In the genomic region with DNA sequence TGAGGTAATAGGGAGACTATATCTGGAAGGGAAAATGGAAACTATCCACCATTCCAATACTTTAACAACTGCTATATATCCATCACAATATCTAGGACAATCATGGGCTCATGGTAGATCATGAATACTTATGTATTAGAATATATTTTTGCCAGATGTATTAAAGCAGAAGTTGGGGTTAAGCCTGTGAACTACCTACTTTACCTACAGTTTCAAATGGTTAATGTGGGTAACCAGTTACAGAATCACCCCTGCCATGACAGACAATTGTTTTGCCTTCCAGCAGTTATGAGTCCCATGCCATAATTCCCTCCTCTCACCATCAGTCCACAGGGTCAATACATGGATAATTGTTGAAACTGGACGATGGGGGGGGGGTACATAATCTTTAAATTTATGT, we compare ENCODE assay signal across 16 cellular contexts. TPM values are rescaled to one million over a fixed set of nuclear protein-coding genes. Genes with fewer than 3 reads are reported as not detected.
A peak's percentile ranks its signal among the peaks of the same experiment; 100 is the strongest.
DNase-seq lines count a peak whose midpoint lies in the region; ATAC-seq and FAIRE-seq lines count a peak whose summit lies in the region.
"Had no signal": no experiment of that assay in that cellular context is flagged by ENCODE, and none has a peak within 500 bp of the region (broad histone marks: within the 10 kb centered on the region; RNA-seq: fewer than 3 reads in every experiment).

No MANE protein-coding gene starts in this region.

- no peak overlapping the region for H3K4me3 Mint-ChIP-seq in stimulated activated naive B cell treated with anti-CD40 and anti-IgM and Interleukin-4, amounts not matched to agents 10 μg/mL and 1 μg/mL and 100 μg/mL, for 72 hours
- H3K4me3 Mint-ChIP-seq: stimulated activated naive CD8-positive, alpha-beta T cell treated with anti-CD3 and anti-CD28 coated beads, Interleukin-15, Interleukin-2, amounts not matched to agents 100 ng/mL and 50 ng/mL, for 24 hours had no signal

- H3K9me3 Mint-ChIP-seq in stimulated activated naive B cell treated with anti-CD40 and anti-IgM and Interleukin-4, amounts not matched to agents 10 μg/mL and 1 μg/mL and 100 μg/mL, for 72 hours = peaks cover 0 to 3% of the 10 kb centered on the region in 2 donors
- H3K9me3 Mint-ChIP-seq: activated T-helper 2 cell treated with anti-CD3 and anti-CD28 coated beads, Interferon-gamma antibody, Interleukin-2, Interleukin-4, amounts not matched to agents 10 μg/mL and 5 μg/mL and 100 μg/mL, durations not matched to agents 14 hours and 24 hours and 36 hours; stimulated activated naive CD8-positive, alpha-beta T cell treated with anti-CD3 and anti-CD28 coated beads, Interleukin-15, Interleukin-2, amounts not matched to agents 100 ng/mL and 50 ng/mL, for 24 hours had no signal

- H3K27ac ChIP-seq in small intestine (ENCODE audit: low read depth in 1 of 2, low read length in 1 of 2) = no peak overlapping the region
- H3K27ac ChIP-seq: brain microvascular endothelial cell, pancreas had no signal

- H3K4me1 Mint-ChIP-seq in stimulated activated naive B cell treated with anti-CD40 and anti-IgM and Interleukin-4, amounts not matched to agents 10 μg/mL and 1 μg/mL and 100 μg/mL, for 72 hours = peaks cover 5 to 6% of the 10 kb centered on the region in 2 donors

- ATAC-seq in GM19025 (IDR thresholded peaks at IDR 0.05; ENCODE audit: low read depth, unreplicated experiment) (peak; percentile 54), GM21786 (IDR thresholded peaks at IDR 0.05; ENCODE audit: unreplicated experiment) (peak; percentile 38), HG03139 (IDR thresholded peaks at IDR 0.05; ENCODE audit: unreplicated experiment) (peak; percentile 43)
- peak; percentile 75 to 77 for ATAC-seq in stimulated activated naive B cell treated with anti-CD40 and anti-IgM and Interleukin-4, amounts not matched to agents 10 μg/mL and 1 μg/mL and 100 μg/mL, for 72 hours (replicated peaks)
- ATAC-seq: pancreas had no signal

- H3K4me3 ChIP-seq in small intestine (ENCODE audit: low read depth in 1 of 2, low read length in 2 of 2) = no peak overlapping the region
- H3K4me3 ChIP-seq: pancreas had no signal

- H3K36me3 ChIP-seq in small intestine (ENCODE audit: control insufficient read depth in 2 of 2, insufficient read depth in 2 of 2, low read length in 2 of 2) = no peaks in the 10 kb centered on the region
- H3K36me3 ChIP-seq: brain microvascular endothelial cell, pancreas had no signal

- H3K9me3 ChIP-seq in small intestine (ENCODE audit: control insufficient read depth, low read depth) = no peaks in the 10 kb centered on the region
- H3K9me3 ChIP-seq: pancreas had no signal

- no peaks in the 10 kb centered on the region for H3K36me3 Mint-ChIP-seq in stimulated activated naive B cell treated with anti-CD40 and anti-IgM and Interleukin-4, amounts not matched to agents 10 μg/mL and 1 μg/mL and 100 μg/mL, for 72 hours

- H3K27me3 ChIP-seq in small intestine (ENCODE audit: control insufficient read depth in 2 of 2, insufficient read depth in 2 of 2, low read length in 2 of 2) = no peaks in the 10 kb centered on the region
- H3K27me3 ChIP-seq: brain microvascular endothelial cell, pancreas had no signal

- no peak for FAIRE-seq in small intestine (lab: Jason Lieb, UNC)
- FAIRE-seq: endothelial cell of umbilical vein had no signal

- no peak for DNase-seq in stimulated activated naive B cell treated with anti-CD40 and anti-IgM and Interleukin-4, amounts not matched to agents 10 μg/mL and 1 μg/mL and 100 μg/mL, for 72 hours
- DNase-seq in nucleus accumbens (lab: John Stamatoyannopoulos, UW) (no peak), mucosa of gallbladder (ENCODE audit: low spot score) (no peak), small intestine (no peak)
- no peak for DNase-seq in stimulated activated CD4-positive, alpha-beta T cell treated with anti-CD3 and anti-CD28 coated beads, Interleukin-2, amount 100 ng/mL, for 24 hours
- DNase-seq: activated CD4-positive, CD25-positive, alpha-beta regulatory T cell treated with anti-CD3 and anti-CD28 coated beads, Interleukin-2, amount 50 U/mL, for 72 hours; brain microvascular endothelial cell; NCI-H510A; pancreas; SIG-M5 had no signal

- H3K27ac Mint-ChIP-seq in stimulated activated naive B cell treated with anti-CD40 and anti-IgM and Interleukin-4, amounts not matched to agents 10 μg/mL and 1 μg/mL and 100 μg/mL, for 72 hours = no peak overlapping the region
- H3K27ac Mint-ChIP-seq: activated T-helper 2 cell treated with anti-CD3 and anti-CD28 coated beads, Interferon-gamma antibody, Interleukin-2, Interleukin-4, amounts not matched to agents 10 μg/mL and 5 μg/mL and 100 μg/mL, durations not matched to agents 14 hours and 24 hours and 36 hours; stimulated activated naive CD8-positive, alpha-beta T cell treated with anti-CD3 and anti-CD28 coated beads, Interleukin-15, Interleukin-2, amounts not matched to agents 100 ng/mL and 50 ng/mL, for 24 hours had no signal

- H3K4me1 ChIP-seq in small intestine (ENCODE audit: control insufficient read depth in 2 of 2, insufficient read depth in 1 of 2, low read depth in 1 of 2, low read length in 1 of 2) = no peaks in the 10 kb centered on the region
- H3K4me1 ChIP-seq: pancreas had no signal

- WGBS in small intestine, 3 donors = 77 to 90% (median 86%) methylated on average over 1 of the region's 1 CpG

- peaks cover 0 to 5% of the 10 kb centered on the region in 2 donors for H3K27me3 Mint-ChIP-seq in stimulated activated naive B cell treated with anti-CD40 and anti-IgM and Interleukin-4, amounts not matched to agents 10 μg/mL and 1 μg/mL and 100 μg/mL, for 72 hours
- H3K27me3 Mint-ChIP-seq: stimulated activated naive CD8-positive, alpha-beta T cell treated with anti-CD3 and anti-CD28 coated beads, Interleukin-15, Interleukin-2, amounts not matched to agents 100 ng/mL and 50 ng/mL, for 24 hours had no signal

RNA-seq across cellular contexts. Expression of a gene that starts 29.9 kb away (rescaled TPM):
- total RNA-seq in mucosa of gallbladder = 53.4 TPM
- 10 to 100 TPM in 1 of 3 donors, 1 to 10 TPM in 2; 5.4 to 11.5 (median 8.7) TPM for polyA plus RNA-seq in small intestine
